Comparison of ENCODE assay signal across 14 cellular contexts in the genomic region with DNA sequence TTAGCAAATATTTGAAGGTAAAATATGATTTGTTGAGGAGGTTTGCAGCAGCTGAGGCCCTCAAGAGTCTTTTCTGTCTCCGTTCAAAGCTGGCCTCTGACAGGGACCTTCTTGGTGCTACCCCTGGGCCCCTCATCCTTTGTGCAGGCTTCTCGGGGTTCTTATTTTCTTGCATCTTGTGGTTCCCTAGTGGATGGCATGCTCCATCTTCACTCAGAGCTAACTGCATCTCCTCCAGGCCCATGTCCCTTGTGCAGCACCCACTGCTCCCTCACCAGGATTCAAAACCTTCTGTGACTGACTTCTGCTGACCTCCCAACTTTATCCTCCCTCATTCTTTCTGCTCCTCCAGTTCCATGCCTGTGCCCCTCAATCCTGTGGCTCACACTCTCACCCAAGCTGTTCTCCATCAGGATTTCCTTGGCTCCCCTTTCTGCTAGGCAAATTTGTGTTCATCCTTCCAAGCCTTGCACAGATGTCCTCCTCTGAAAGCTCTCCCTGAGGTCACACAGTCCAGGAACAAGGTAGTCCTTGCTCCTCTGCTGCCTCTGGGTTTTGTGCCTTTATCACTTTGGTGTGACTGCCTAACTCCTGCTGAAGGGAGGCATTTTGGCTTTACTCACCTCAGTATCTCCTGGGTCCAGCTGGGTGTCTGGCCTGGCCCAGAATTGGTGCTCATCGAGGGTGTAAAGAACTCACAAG. TPM values are rescaled to one million over a fixed set of nuclear protein-coding genes. Genes with fewer than 3 reads are reported as not detected.
A peak's percentile ranks its signal among the peaks of the same experiment; 100 is the strongest.
DNase-seq lines count a peak whose midpoint lies in the region; TF ChIP-seq lines count a peak whose summit lies in the region.
"Not testable (repeated sequence)": the region's sequence is repeated elsewhere in the genome, so short reads cannot be mapped to it uniquely, and the experiment has no call there.
"Had no signal": no experiment of that assay in that cellular context is flagged by ENCODE, and none has a peak within 500 bp of the region (broad histone marks: within the 10 kb centered on the region; RNA-seq: fewer than 3 reads in every experiment).

No MANE protein-coding gene starts in this region.

- not testable (repeated sequence) for H3K36me3 ChIP-seq in iPS-20b (ENCODE audit: insufficient read depth, low read depth, low read length); sigmoid colon

- peaks cover 23% of the 10 kb centered on the region for H3K9me3 ChIP-seq in iPS-20b (ENCODE audit: insufficient read depth, low read depth, low read length)
- H3K9me3 ChIP-seq in sigmoid colon: not testable (repeated sequence)

- peak overlapping the region; percentile 23 for H3K4me3 ChIP-seq in iPS-20b (ENCODE audit: low read length)
- not testable (repeated sequence) for H3K4me3 ChIP-seq in sigmoid colon

- TF ChIP-seq POLR2A in sigmoid colon (IDR thresholded peaks at IDR 0.05): not testable (repeated sequence)

- H3K4me3 Mint-ChIP-seq in activated T-cell treated with anti-CD3 and anti-CD28 coated beads, Interleukin-2, amount 50 U/mL, for 24 hours; osteocyte (ENCODE audit: unreplicated experiment): not testable (repeated sequence)
- H3K4me3 Mint-ChIP-seq in endothelial cell (ENCODE audit: unreplicated experiment): peak overlapping the region; percentile 1

- TF ChIP-seq CTCF in endothelial cell (IDR thresholded peaks at IDR 0.05; ENCODE audit: unreplicated experiment); osteocyte (IDR thresholded peaks at IDR 0.05); sigmoid colon (IDR thresholded peaks at IDR 0.05): not testable (repeated sequence)

- H3K9me3 Mint-ChIP-seq in activated T-cell treated with anti-CD3 and anti-CD28 coated beads, Interleukin-2, amount 50 U/mL, for 24 hours: peaks cover 21% of the 10 kb centered on the region
- H3K9me3 Mint-ChIP-seq in endothelial cell (ENCODE audit: unreplicated experiment) (peaks cover 35% of the 10 kb centered on the region), osteocyte (ENCODE audit: unreplicated experiment) (peaks cover 44% of the 10 kb centered on the region)

- not testable (repeated sequence) for H3K4me1 Mint-ChIP-seq in activated T-cell treated with anti-CD3 and anti-CD28 coated beads, Interleukin-2, amount 50 U/mL, for 24 hours (ENCODE audit: low read depth); endothelial cell (ENCODE audit: unreplicated experiment); osteocyte (ENCODE audit: unreplicated experiment)

- H3K4me1 ChIP-seq in iPS-20b (ENCODE audit: insufficient read depth, low read length): peaks cover 23% of the 10 kb centered on the region; the same call in 1 of the 2 replicates
- not testable (repeated sequence) for H3K4me1 ChIP-seq in sigmoid colon

- not testable (repeated sequence) for H3K36me3 Mint-ChIP-seq in activated T-cell treated with anti-CD3 and anti-CD28 coated beads, Interleukin-2, amount 50 U/mL, for 24 hours (ENCODE audit: low read depth); osteocyte (ENCODE audit: unreplicated experiment)
- H3K36me3 Mint-ChIP-seq in endothelial cell (ENCODE audit: low read depth, unreplicated experiment): peaks cover 21% of the 10 kb centered on the region

- WGBS in sigmoid colon, 2 donors: 45 to 53% methylated on average over 3 of the region's 3 CpGs

- intact Hi-C loops in sigmoid colon (cut with DNase I): not testable (repeated sequence)

- not testable (repeated sequence) for H3K27ac ChIP-seq in iPS-20b (ENCODE audit: low read length); sigmoid colon

- H3K27ac Mint-ChIP-seq in activated T-cell treated with anti-CD3 and anti-CD28 coated beads, Interleukin-2, amount 50 U/mL, for 24 hours; endothelial cell (ENCODE audit: unreplicated experiment); osteocyte (ENCODE audit: unreplicated experiment): not testable (repeated sequence)

- peak; percentile 36 for DNase-seq in G401 (ENCODE audit: low spot score)
- peak; percentile 4 for DNase-seq in NAMALWA (ENCODE audit: low spot score)
- DNase-seq in activated T-cell treated with anti-CD3 and anti-CD28 coated beads, Interleukin-2, amount 50 U/mL, for 24 hours: peak; percentile 15
- not testable (repeated sequence) for DNase-seq in endothelial cell (ENCODE audit: low spot score)
- DNase-seq in osteocyte (ENCODE audit: extremely low spot score, unreplicated experiment): peak; percentile 84
- peak; percentile 49 for DNase-seq in sigmoid colon

- H3K27me3 ChIP-seq in iPS-20b (ENCODE audit: insufficient read depth, low read length): peaks cover 12% of the 10 kb centered on the region
- not testable (repeated sequence) for H3K27me3 ChIP-seq in sigmoid colon

- not testable (repeated sequence) for TF ChIP-seq EP300 in sigmoid colon (IDR thresholded peaks at IDR 0.05)

- in situ Hi-C loops in G401 (cut with HindIII; ENCODE audit: low sequenced_read_pairs): not testable (repeated sequence)

- not testable (repeated sequence) for H3K9ac ChIP-seq in iPS-20b (ENCODE audit: low read depth, low read length)

- H3K27me3 Mint-ChIP-seq in activated T-cell treated with anti-CD3 and anti-CD28 coated beads, Interleukin-2, amount 50 U/mL, for 24 hours; osteocyte (ENCODE audit: unreplicated experiment): not testable (repeated sequence)
- H3K27me3 Mint-ChIP-seq in endothelial cell (ENCODE audit: unreplicated experiment): peaks cover 24% of the 10 kb centered on the region

RNA-seq across cellular contexts. Expression of a gene that starts 25.5 kb away (rescaled TPM):
- total RNA-seq in G401 (2014; rRNA removed; shearing (Covaris generic)): not detected in 2 replicates
- not detected for total RNA-seq in endothelial cell (ENCODE audit: unreplicated experiment)
- total RNA-seq in osteocyte: not detected in 2 replicates
- total RNA-seq in sigmoid colon: under 1 TPM in 1 of 4 donors, not detected in 3; 0.54 TPM
- not detected for polyA plus RNA-seq in sigmoid colon
- total RNA-seq: A673; Calu3; CD4-positive, alpha-beta memory T cell; GM12878; H7 had no signal
- polyA plus RNA-seq: AG04450; CD14-positive monocyte; CD4-positive, alpha-beta memory T cell; GM12878 had no signal
